Comparison of ENCODE assay signal across 23 cellular contexts in genomic region chr20:4483481-4483880, GRCh38.
DNase-seq lines count a peak whose midpoint lies in the region; ATAC-seq and TF ChIP-seq lines count a peak whose summit lies in the region.
"Had no signal": no experiment of that assay in that cellular context is flagged by ENCODE, and none has a peak within 500 bp of the region (broad histone marks: within the 10 kb centered on the region; RNA-seq: fewer than 3 reads in every experiment).

No MANE protein-coding gene starts in this region.

- intact Hi-C loops in IMR-90 (cut with micrococcal nuclease) (no loop called here), left colon (cut with DNase I, micrococcal nuclease) (no loop called here), heart right ventricle (cut with DNase I) (no loop called here)

- H3K27me3 ChIP-seq in IMR-90 (ENCODE audit: control insufficient read depth, insufficient read depth, low read length) = no peaks in the 10 kb centered on the region
- peaks cover 0 to 19% (median 6%) of the 10 kb centered on the region in 7 donors for H3K27me3 ChIP-seq in heart right ventricle
- H3K27me3 ChIP-seq: testis had no signal

- H3K4me3 ChIP-seq in IMR-90 (ENCODE audit: insufficient read depth, low read depth, low read length) (no peak overlapping the region), fibroblast of villous mesenchyme (ENCODE audit: low read depth, low read length) (no peak overlapping the region), heart right ventricle (no peak overlapping the region)
- H3K4me3 ChIP-seq: lung, skin epidermis, testis had no signal

- H3K9me3 Mint-ChIP-seq in mesothelial cell of epicardium = no peaks in the 10 kb centered on the region
- H3K9me3 Mint-ChIP-seq: activated B cell treated with CpG ODN at 0.5 μM for 24 hours; activated T-helper 1 cell treated with anti-CD3 and anti-CD28 coated beads, Interleukin-12 subunit alpha, Interleukin-12 subunit beta, Interleukin-2, Interleukin-4 antibody, amounts not matched to agents 30 ng/mL and 10 ng/mL and 1 ng/mL, durations not matched to agents 14 hours and 24 hours and 36 hours; effector memory CD8-positive, alpha-beta T cell; naive thymus-derived CD8-positive, alpha-beta T cell; T-helper 1 cell treated with Interleukin-12 subunit alpha and Interleukin-12 subunit beta and Interleukin-4 antibody, amounts not matched to agents 30 μg/mL and 1 μg/mL, for 36 hours had no signal

- H2BK20ac ChIP-seq in IMR-90 (ENCODE audit: low read depth, low read length) = peak overlapping the region; percentile 94

- H3K14ac ChIP-seq in IMR-90 (replicated peaks; ENCODE audit: low read depth, low read length) = peak overlapping the region; percentile 85

- H3K9ac ChIP-seq in IMR-90 (ENCODE audit: low read depth, low read length) = no peak overlapping the region

- H3K27ac Mint-ChIP-seq in mesothelial cell of epicardium = no peak overlapping the region
- H3K27ac Mint-ChIP-seq: activated B cell treated with CpG ODN at 0.5 μM for 24 hours; activated T-helper 1 cell treated with anti-CD3 and anti-CD28 coated beads, Interleukin-12 subunit alpha, Interleukin-12 subunit beta, Interleukin-2, Interleukin-4 antibody, amounts not matched to agents 30 ng/mL and 10 ng/mL and 1 ng/mL, durations not matched to agents 14 hours and 24 hours and 36 hours; effector memory CD8-positive, alpha-beta T cell; naive thymus-derived CD8-positive, alpha-beta T cell; T-helper 1 cell treated with Interleukin-12 subunit alpha and Interleukin-12 subunit beta and Interleukin-4 antibody, amounts not matched to agents 30 μg/mL and 1 μg/mL, for 36 hours had no signal

- H3K27me3 Mint-ChIP-seq in mesothelial cell of epicardium (ENCODE audit: low read depth) = peaks cover 7% of the 10 kb centered on the region

- TF ChIP-seq CTCF in IMR-90 (conservative IDR thresholded peaks at IDR 0.05; ENCODE audit: low read depth, low read length) (no peak), fibroblast of villous mesenchyme (IDR thresholded peaks at IDR 0.05; ENCODE audit: insufficient read depth, low read depth, low read length) (no peak), heart right ventricle (IDR thresholded peaks at IDR 0.05) (no peak), mesothelial cell of epicardium (IDR thresholded peaks at IDR 0.05; ENCODE audit: unreplicated experiment) (no peak)

- peak overlapping the region; percentile 71; the same call in 1 of the 3 replicates for H2BK15ac ChIP-seq in IMR-90 (ENCODE audit: low read depth, low read length)

- in situ Hi-C loops in IMR-90 (cut with MboI; ENCODE audit: low sequenced_read_pairs) = no loop called here

- peak overlapping the region; percentile 79; the same call in 1 of the 2 replicates for H3K18ac ChIP-seq in IMR-90 (ENCODE audit: low read depth, low read length)

- no TSS peak for BruUV-seq in IMR-90 (replicated peaks; lab: Mats Ljungman, UMichigan)

- WGBS in IMR-90 (ENCODE audit: extremely low coverage in 2 of 2, insufficient read length in 1 of 2), 2 experiments = no CpG with 5 or more reads among the region's 2 CpGs
- WGBS in heart right ventricle, 2 donors = 77% methylated on average over 2 of the region's 2 CpGs

- H3K23ac ChIP-seq in IMR-90 (ENCODE audit: low read depth, low read length) = 0 out of 2 replicates have a peak overlapping the region, but pooled peaks have one; percentile 72

- no peak overlapping the region for H4K91ac ChIP-seq in IMR-90 (ENCODE audit: insufficient read depth, low read depth, low read length)

- no peaks in the 10 kb centered on the region for H3K9me3 ChIP-seq in IMR-90 (ENCODE audit: control insufficient read depth, insufficient read depth, low read length)
- no peaks in the 10 kb centered on the region for H3K9me3 ChIP-seq in heart right ventricle
- H3K9me3 ChIP-seq: Caco-2, testis had no signal

- CTCF ChIA-PET in IMR-90 (lab: Yijun Ruan, JAX) = no interaction called here

- H3K4ac ChIP-seq in IMR-90 (ENCODE audit: low read depth, low read length) = peak overlapping the region; percentile 64; the same call in 1 of the 2 replicates

- H2AK9ac ChIP-seq in IMR-90 (replicated peaks; ENCODE audit: low read depth, low read length, poor library complexity) = no peak overlapping the region

- no peaks in the 10 kb centered on the region for H3K79me1 ChIP-seq in IMR-90 (ENCODE audit: low read depth in 1 of 2, low read length in 2 of 2)

- peaks cover 5% of the 10 kb centered on the region for H3K9me1 ChIP-seq in IMR-90 (ENCODE audit: insufficient read depth, low read length)

- no peak overlapping the region for H3K4me3 Mint-ChIP-seq in mesothelial cell of epicardium
- H3K4me3 Mint-ChIP-seq: activated B cell treated with CpG ODN at 0.5 μM for 24 hours; activated T-helper 1 cell treated with anti-CD3 and anti-CD28 coated beads, Interleukin-12 subunit alpha, Interleukin-12 subunit beta, Interleukin-2, Interleukin-4 antibody, amounts not matched to agents 30 ng/mL and 10 ng/mL and 1 ng/mL, durations not matched to agents 14 hours and 24 hours and 36 hours; effector memory CD8-positive, alpha-beta T cell; naive thymus-derived CD8-positive, alpha-beta T cell; T-helper 1 cell treated with Interleukin-12 subunit alpha and Interleukin-12 subunit beta and Interleukin-4 antibody, amounts not matched to agents 30 μg/mL and 1 μg/mL, for 36 hours had no signal

- peak overlapping the region; percentile 83; the same call in 1 of the 2 replicates for H2BK120ac ChIP-seq in IMR-90 (ENCODE audit: low read depth, low read length)

- no peak for TF ChIP-seq RAD21 in IMR-90 (IDR thresholded peaks at IDR 0.05; ENCODE audit: low read length)

- no peak overlapping the region for H3K27ac ChIP-seq in IMR-90 (ENCODE audit: insufficient read depth, low read length)
- no peak overlapping the region for H3K27ac ChIP-seq in heart right ventricle
- H3K27ac ChIP-seq: skin epidermis, testis had no signal

- POLR2A ChIA-PET in IMR-90 (lab: Charles Lee; ENCODE audit: unreplicated experiment) = no interaction called here

- H2AK5ac ChIP-seq in IMR-90 (ENCODE audit: low read depth, low read length) = 0 out of 2 replicates have a peak overlapping the region, but pooled peaks have one; percentile 57

- no peak overlapping the region for H2AFZ ChIP-seq in IMR-90 (replicated peaks; ENCODE audit: low read length, poor library complexity)

- dilution Hi-C loops in IMR-90 (cut with HindIII; ENCODE audit: low sequenced_read_pairs, unreplicated experiment) = no loop called here

- H4K8ac ChIP-seq in IMR-90 (ENCODE audit: low read depth in 2 of 2, low read length in 2 of 2) = peak overlapping the region in 1 of 2 experiments; percentile 77; a peak in 2 of 4 replicates

- no peak overlapping the region for H4K5ac ChIP-seq in IMR-90 (ENCODE audit: low read depth, low read length)

- H3K4me1 ChIP-seq in IMR-90 (ENCODE audit: control insufficient read depth, insufficient read depth, low read length) (peaks cover 4% of the 10 kb centered on the region; the same call in 1 of the 2 replicates), heart right ventricle (no peaks in the 10 kb centered on the region)
- H3K4me1 ChIP-seq: Caco-2, testis had no signal

- H3K4me1 Mint-ChIP-seq in mesothelial cell of epicardium = peaks cover 18% of the 10 kb centered on the region
- H3K4me1 Mint-ChIP-seq: activated B cell treated with CpG ODN at 0.5 μM for 24 hours; naive thymus-derived CD8-positive, alpha-beta T cell had no signal

- no peaks in the 10 kb centered on the region for H3K36me3 ChIP-seq in IMR-90 (ENCODE audit: control insufficient read depth, insufficient read depth, low read length)
- H3K36me3 ChIP-seq in heart right ventricle = no peaks in the 10 kb centered on the region

- H3K56ac ChIP-seq in IMR-90 (ENCODE audit: extremely low read depth, insufficient read depth, low read length) = no peak overlapping the region

- ATAC-seq in IMR-90 (ENCODE audit: low read depth) (peak; percentile 29; the same call in 1 of the 2 replicates), left colon (no peak), heart right ventricle (no peak), GM18870 (IDR thresholded peaks at IDR 0.05; ENCODE audit: unreplicated experiment) (no peak)
- ATAC-seq: effector memory CD8-positive, alpha-beta T cell; naive thymus-derived CD8-positive, alpha-beta T cell had no signal

- no peak for TF ChIP-seq POLR2A in IMR-90 (IDR thresholded peaks at IDR 0.05; ENCODE audit: low read depth, low read length)

- H2BK5ac ChIP-seq in IMR-90 (ENCODE audit: low read depth, low read length, poor library complexity, severe bottlenecking) = peak overlapping the region; percentile 11

- no peaks in the 10 kb centered on the region for H4K20me1 ChIP-seq in IMR-90 (ENCODE audit: insufficient read depth, low read length)

- H3K4me2 ChIP-seq in IMR-90 (ENCODE audit: low read depth, low read length) = no peak overlapping the region

- no peaks in the 10 kb centered on the region for H3K36me3 Mint-ChIP-seq in mesothelial cell of epicardium
- H3K36me3 Mint-ChIP-seq: naive thymus-derived CD8-positive, alpha-beta T cell had no signal

- peak; percentile 46 for DNase-seq in AG20443 (ENCODE audit: low spot score)
- peak; percentile 69 for DNase-seq in IMR-90
- DNase-seq in astrocyte of the hippocampus (ENCODE audit: low read depth, low spot score) = peak; percentile 15
- DNase-seq in fibroblast of villous mesenchyme (ENCODE audit: low read depth) = peak; percentile 72
- no peak for DNase-seq in left colon
- no peak for DNase-seq in heart right ventricle
- no peak for DNase-seq in mesothelial cell of epicardium (ENCODE audit: low spot score in 2 of 2, unreplicated experiment in 2 of 2)
- DNase-seq: activated B cell treated with CpG ODN at 0.5 μM for 24 hours; Caco-2; cerebellar nuclear complex; effector memory CD8-positive, alpha-beta T cell; GDM1; naive thymus-derived CD8-positive, alpha-beta T cell; NCI-H1092 treated with DMSO at 0.1 percent for 48 hours; NCI-H774; posterior cingulate gyrus; stimulated activated CD4-positive, alpha-beta T cell treated with anti-CD3 and anti-CD28 coated beads, Interleukin-4, amount 100 ng/mL, for 4 hours; testis had no signal

TF ChIP-seq in IMR-90, 13 proteins besides CTCF, POLR2A, EP300 and RAD21 (continues in another document):
- no peak for TF ChIP-seq RFX5 (IDR thresholded peaks at IDR 0.05; ENCODE audit: low read depth, low read length)
- no peak for TF ChIP-seq MAFK (IDR thresholded peaks at IDR 0.05; ENCODE audit: low read depth, low read length)
- TF ChIP-seq FOS (IDR thresholded peaks at IDR 0.05; ENCODE audit: low read depth, low read length) = no peak
- TF ChIP-seq USF2 (IDR thresholded peaks at IDR 0.05; ENCODE audit: low read depth, low read length) = no peak
- TF ChIP-seq NFE2L2 (IDR thresholded peaks at IDR 0.05; ENCODE audit: low read depth, low read length) = no peak
- no peak for TF ChIP-seq CHD1 (IDR thresholded peaks at IDR 0.05; ENCODE audit: low read depth, low read length)
- TF ChIP-seq BHLHE40 (IDR thresholded peaks at IDR 0.05; ENCODE audit: low read depth, low read length) = no peak

Comparison
In these comparisons a context has a peak if more than half of its experiments do, and no peak if none do; other contexts are left out.
1. DNase-seq: peak in AG20443 (single experiment), IMR-90 (single experiment), astrocyte of the hippocampus (single experiment) and fibroblast of villous mesenchyme (single experiment); none in left colon (0 of 2), heart right ventricle (0 of 2) and mesothelial cell of epicardium (0 of 2).